ENCODE assay signal across 21 cellular contexts in the genomic region with DNA sequence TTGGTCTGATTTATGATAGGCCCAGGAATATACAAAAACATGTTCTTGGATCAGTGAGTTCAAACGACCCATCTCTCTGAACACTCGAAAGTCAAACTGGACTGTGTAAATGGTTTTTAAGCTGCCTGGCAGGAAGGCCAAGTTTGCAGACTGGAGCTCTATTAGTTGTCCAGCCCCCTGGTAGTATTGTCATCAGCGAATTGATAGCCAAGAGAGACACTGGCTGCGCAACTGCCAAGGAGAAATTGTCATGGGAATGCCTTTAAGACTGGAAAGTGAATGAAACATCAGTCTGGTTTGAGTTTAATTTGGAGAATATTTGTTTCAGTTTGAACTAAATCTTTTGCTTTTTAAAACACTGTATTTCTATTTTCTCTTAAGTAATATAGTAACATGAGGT.
DNase-seq lines count a peak whose midpoint lies in the region; ATAC-seq and TF ChIP-seq lines count a peak whose summit lies in the region.
"Had no signal": no experiment of that assay in that cellular context is flagged by ENCODE, and none has a peak within 500 bp of the region (broad histone marks: within the 10 kb centered on the region; RNA-seq: fewer than 3 reads in every experiment).

No MANE protein-coding gene starts in this region.

- H3K23ac ChIP-seq in IMR-90 (ENCODE audit: low read depth, low read length): no peak overlapping the region

- H3K4me2 ChIP-seq in IMR-90 (ENCODE audit: low read depth, low read length) (no peak overlapping the region), parathyroid adenoma (ENCODE audit: low read length) (peak overlapping the region; percentile 30)
- H3K4me2 ChIP-seq: A549 had no signal

- H3K27ac ChIP-seq in IMR-90 (ENCODE audit: insufficient read depth, low read length) (no peak overlapping the region), parathyroid adenoma (no peak overlapping the region), breast epithelium (peak overlapping the region in 1 of 2 donors; percentile 30)
- H3K27ac ChIP-seq: A549, psoas muscle, upper lobe of right lung, WERI-Rb-1 had no signal

- H2BK15ac ChIP-seq in IMR-90 (ENCODE audit: low read depth, low read length): no peak overlapping the region; the same call in 2 of the 3 replicates

- H3K79me1 ChIP-seq in IMR-90 (ENCODE audit: low read depth in 1 of 2, low read length in 2 of 2): no peaks in the 10 kb centered on the region

- no peak overlapping the region for H3K56ac ChIP-seq in IMR-90 (ENCODE audit: extremely low read depth, insufficient read depth, low read length)

- H2AK9ac ChIP-seq in IMR-90 (replicated peaks; ENCODE audit: low read depth, low read length, poor library complexity): no peak overlapping the region

- dilution Hi-C loops in IMR-90 (cut with HindIII; ENCODE audit: low sequenced_read_pairs, unreplicated experiment): no loop called here

- no peak overlapping the region for H2AK5ac ChIP-seq in IMR-90 (ENCODE audit: low read depth, low read length)

- in situ Hi-C loops in IMR-90 (cut with MboI; ENCODE audit: low sequenced_read_pairs): no loop called here

- 85% methylated on average over 2 of the region's 4 CpGs; no CpG with 5 or more reads in 1 of the 2 experiments for WGBS in IMR-90 (ENCODE audit: extremely low coverage in 2 of 2, insufficient read length in 1 of 2), 2 experiments

- H3K9me1 ChIP-seq in IMR-90 (ENCODE audit: insufficient read depth, low read length): no peaks in the 10 kb centered on the region

- no peak for ATAC-seq in IMR-90 (ENCODE audit: low read depth)
- no peak for ATAC-seq in GM21360 (IDR thresholded peaks at IDR 0.05; ENCODE audit: unreplicated experiment)
- ATAC-seq: A549 had no signal

- no peak overlapping the region for H4K91ac ChIP-seq in IMR-90 (ENCODE audit: insufficient read depth, low read depth, low read length)

- TF ChIP-seq CTCF in IMR-90 (conservative IDR thresholded peaks at IDR 0.05; ENCODE audit: low read depth, low read length) (no peak), parathyroid adenoma (IDR thresholded peaks at IDR 0.05) (no peak), breast epithelium (IDR thresholded peaks at IDR 0.05) (no peak)

- H3K27me3 ChIP-seq in IMR-90 (ENCODE audit: control insufficient read depth, insufficient read depth, low read length) (peaks cover 3% of the 10 kb centered on the region; the same call in 1 of the 2 replicates), endocrine pancreas (ENCODE audit: control insufficient read depth, insufficient read depth, low read length) (no peaks in the 10 kb centered on the region), parathyroid adenoma (ENCODE audit: control insufficient read depth, insufficient read depth, low read length) (no peaks in the 10 kb centered on the region), breast epithelium (no peaks in the 10 kb centered on the region)
- H3K27me3 ChIP-seq: upper lobe of right lung had no signal

- H3K9ac ChIP-seq in IMR-90 (ENCODE audit: low read depth, low read length) (no peak overlapping the region), endocrine pancreas (ENCODE audit: control insufficient read depth, insufficient read depth, low read length) (no peak overlapping the region), parathyroid adenoma (no peak overlapping the region)

- H3K36me3 ChIP-seq in IMR-90 (ENCODE audit: control insufficient read depth, insufficient read depth, low read length) (no peaks in the 10 kb centered on the region), endocrine pancreas (ENCODE audit: control insufficient read depth, insufficient read depth, low read length) (no peaks in the 10 kb centered on the region), parathyroid adenoma (ENCODE audit: control insufficient read depth, insufficient read depth, low read length) (no peaks in the 10 kb centered on the region), breast epithelium (no peaks in the 10 kb centered on the region)
- H3K36me3 ChIP-seq: upper lobe of right lung, WERI-Rb-1 had no signal

- POLR2A ChIA-PET in IMR-90 (lab: Charles Lee; ENCODE audit: unreplicated experiment): no interaction called here

- H3K4ac ChIP-seq in IMR-90 (ENCODE audit: low read depth, low read length): no peak overlapping the region

- H4K8ac ChIP-seq in IMR-90 (ENCODE audit: low read depth in 2 of 2, low read length in 2 of 2): no peak overlapping the region

- H3K4me1 ChIP-seq in IMR-90 (ENCODE audit: control insufficient read depth, insufficient read depth, low read length) (peaks cover 7% of the 10 kb centered on the region), endocrine pancreas (ENCODE audit: control insufficient read depth, insufficient read depth, low read length) (peaks cover 10% of the 10 kb centered on the region), parathyroid adenoma (peaks cover 3% of the 10 kb centered on the region), breast epithelium (no peaks in the 10 kb centered on the region)
- H3K4me1 ChIP-seq: A549, psoas muscle, upper lobe of right lung had no signal

- H2AFZ ChIP-seq in IMR-90 (replicated peaks; ENCODE audit: low read length, poor library complexity): no peak overlapping the region
- no peak overlapping the region for H2AFZ ChIP-seq in parathyroid adenoma

- 0 out of 2 replicates have a peak overlapping the region, but pooled peaks have one; percentile 37 for H3K14ac ChIP-seq in IMR-90 (replicated peaks; ENCODE audit: low read depth, low read length)

- no peak overlapping the region for H2BK5ac ChIP-seq in IMR-90 (ENCODE audit: low read depth, low read length, poor library complexity, severe bottlenecking)

- H3K9me3 ChIP-seq in IMR-90 (ENCODE audit: control insufficient read depth, insufficient read depth, low read length) (peaks cover 5% of the 10 kb centered on the region), endocrine pancreas (ENCODE audit: control insufficient read depth, low read length) (no peaks in the 10 kb centered on the region), parathyroid adenoma (ENCODE audit: control insufficient read depth, low read length) (no peaks in the 10 kb centered on the region), breast epithelium (no peaks in the 10 kb centered on the region)
- H3K9me3 ChIP-seq: psoas muscle, upper lobe of right lung had no signal

- no peaks in the 10 kb centered on the region for H4K20me1 ChIP-seq in IMR-90 (ENCODE audit: insufficient read depth, low read length)

- no peak overlapping the region for H3K18ac ChIP-seq in IMR-90 (ENCODE audit: low read depth, low read length)

- H2BK120ac ChIP-seq in IMR-90 (ENCODE audit: low read depth, low read length): no peak overlapping the region

- H3K4me3 ChIP-seq in IMR-90 (ENCODE audit: insufficient read depth, low read depth, low read length) (no peak overlapping the region), endocrine pancreas (ENCODE audit: control insufficient read depth, insufficient read depth, low read length) (peak overlapping the region; percentile 75), parathyroid adenoma (ENCODE audit: low read depth, low read length) (no peak overlapping the region), breast epithelium (no peak overlapping the region)
- H3K4me3 ChIP-seq: A549, psoas muscle, skin epidermis, upper lobe of right lung had no signal

- TF ChIP-seq POLR2A in IMR-90 (IDR thresholded peaks at IDR 0.05; ENCODE audit: low read depth, low read length): no peak
- no peak for TF ChIP-seq POLR2A in breast epithelium (IDR thresholded peaks at IDR 0.05)

- BruUV-seq in IMR-90 (replicated peaks; lab: Mats Ljungman, UMichigan): no TSS peak

- no peak overlapping the region for H2BK20ac ChIP-seq in IMR-90 (ENCODE audit: low read depth, low read length)

- peak; percentile 93 for DNase-seq in NCI-H748 (lab: John Stamatoyannopoulos, UW; ENCODE audit: unreplicated experiment)
- DNase-seq in NCI-H748 treated with DMSO at 0.1 percent for 48 hours (lab: John Stamatoyannopoulos, UW): no peak
- no peak for DNase-seq in IMR-90
- no peak for DNase-seq in mucosa of gallbladder (ENCODE audit: low spot score)
- DNase-seq in breast epithelium (ENCODE audit: low spot score in 2 of 2): no peak
- DNase-seq: activated CD4-positive, alpha-beta T cell treated with anti-CD3 and anti-CD28 coated beads, Interleukin-2, amount 10 ng/mL, durations not matched to agents 7 days and 5 days; activated naive CD4-positive, alpha-beta T cell; activated T-cell treated with anti-CD3 and anti-CD28 coated beads, Interleukin-2, amount 50 U/mL, for 48 hours; dermis blood vessel endothelial cell; Karpas-422; NCI-H187 treated with DMSO at 0.1 percent for 48 hours; NCI-H226; substantia nigra; upper lobe of right lung had no signal

- intact Hi-C loops in IMR-90 (cut with micrococcal nuclease) (no loop called here), breast epithelium (cut with DNase I; ENCODE audit: low total_unique reads) (no loop called here)

- no peak for TF ChIP-seq RAD21 in IMR-90 (IDR thresholded peaks at IDR 0.05; ENCODE audit: low read length)

- no peaks in the 10 kb centered on the region for H3K79me2 ChIP-seq in parathyroid adenoma

- H4K5ac ChIP-seq in IMR-90 (ENCODE audit: low read depth, low read length): no peak overlapping the region

- CTCF ChIA-PET in IMR-90 (lab: Yijun Ruan, JAX): no interaction called here

TF ChIP-seq in IMR-90, 13 proteins besides CTCF, POLR2A, EP300 and RAD21 (continues in another document):
- TF ChIP-seq CHD1 (IDR thresholded peaks at IDR 0.05; ENCODE audit: low read depth, low read length) (no peak), MXI1 (IDR thresholded peaks at IDR 0.05; ENCODE audit: borderline replicate concordance, low read depth, low read length) (no peak), MAFK (IDR thresholded peaks at IDR 0.05; ENCODE audit: low read depth, low read length) (no peak), USF2 (IDR thresholded peaks at IDR 0.05; ENCODE audit: low read depth, low read length) (no peak), SMC3 (IDR thresholded peaks at IDR 0.05; ENCODE audit: low read depth, low read length) (no peak), FOS (IDR thresholded peaks at IDR 0.05; ENCODE audit: low read depth, low read length) (no peak), NFE2L2 (IDR thresholded peaks at IDR 0.05; ENCODE audit: low read depth, low read length) (no peak), RFX5 (IDR thresholded peaks at IDR 0.05; ENCODE audit: low read depth, low read length) (no peak), BHLHE40 (IDR thresholded peaks at IDR 0.05; ENCODE audit: low read depth, low read length) (no peak), RCOR1 (IDR thresholded peaks at IDR 0.05; ENCODE audit: insufficient replicate concordance, low read length) (no peak)
